In the genomic region with DNA sequence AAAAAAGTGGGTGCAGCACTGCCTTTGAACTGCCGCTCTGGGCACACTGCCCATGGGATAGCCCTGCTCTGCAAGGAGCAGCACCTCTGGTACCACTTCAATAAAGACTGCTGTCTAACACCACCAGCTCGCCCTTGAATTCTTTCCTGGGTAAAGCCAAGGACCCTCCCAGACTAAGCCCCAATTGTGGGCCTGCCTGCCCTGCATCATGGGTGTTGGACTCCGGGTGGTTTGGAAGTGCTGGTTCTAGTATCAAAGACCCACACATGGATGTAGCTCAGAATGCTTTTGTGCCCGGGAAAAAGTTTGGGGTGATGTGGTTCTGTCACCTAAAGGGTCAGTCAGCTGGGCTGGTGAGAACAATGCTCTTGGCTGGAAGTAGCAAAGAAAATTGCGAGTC, we compare ENCODE assay signal across 20 cellular contexts.
DNase-seq lines count a peak whose midpoint lies in the region; ATAC-seq and TF ChIP-seq lines count a peak whose summit lies in the region.
"Had no signal": no experiment of that assay in that cellular context is flagged by ENCODE, and none has a peak within 500 bp of the region (broad histone marks: within the 10 kb centered on the region; RNA-seq: fewer than 3 reads in every experiment).

No MANE protein-coding gene starts in this region.

- H3K4me3 ChIP-seq in stomach, result no peak overlapping the region
- H3K4me3 ChIP-seq: GM23248 had no signal

- ATAC-seq in activated CD8-positive, alpha-beta memory T cell treated with anti-CD3 and anti-CD28 coated beads, Interleukin-2, amount 10 ng/mL, durations not matched to agents 7 days and 5 days, result no peak
- no peak for ATAC-seq in stimulated activated effector memory CD8-positive, alpha-beta T cell treated with anti-CD3 and anti-CD28 coated beads, Interleukin-12 subunit alpha, Interleukin-12 subunit beta, amount 100 ng/mL, for 72 hours
- ATAC-seq: PC-3 had no signal

- TF ChIP-seq CTCF in stomach (IDR thresholded peaks at IDR 0.05) (no peak), GM10248 (IDR thresholded peaks at IDR 0.05; ENCODE audit: control extremely low read depth, extremely low read depth, low read depth, missing control alignments) (no peak)

- H3K27ac Mint-ChIP-seq in activated CD8-positive, alpha-beta memory T cell treated with anti-CD3 and anti-CD28 coated beads, Interleukin-2, amount 10 ng/mL, durations not matched to agents 7 days and 5 days, result no peak overlapping the region
- no peak overlapping the region for H3K27ac Mint-ChIP-seq in stimulated activated effector memory CD8-positive, alpha-beta T cell treated with anti-CD3 and anti-CD28 coated beads, Interleukin-12 subunit alpha, Interleukin-12 subunit beta, amount 100 ng/mL, for 72 hours
- H3K27ac Mint-ChIP-seq: CD14-positive monocyte had no signal

- peaks cover 0 to 59% (median 0%) of the 10 kb centered on the region in 3 donors for H3K27me3 ChIP-seq in stomach

- DNase-seq in activated CD8-positive, alpha-beta memory T cell treated with anti-CD3 and anti-CD28 coated beads for 24 hours, result peak; percentile 28
- no peak for DNase-seq in activated CD8-positive, alpha-beta memory T cell treated with anti-CD3 and anti-CD28 coated beads, Interleukin-2, amount 50 U/mL, for 4 hours
- peak; percentile 29 for DNase-seq in activated CD8-positive, alpha-beta memory T cell treated with anti-CD3 and anti-CD28 coated beads, Interleukin-2, amount 10 ng/mL, durations not matched to agents 7 days and 5 days
- DNase-seq in mesenteric fat pad (ENCODE audit: low spot score) (peak; percentile 69), stomach (peak; percentile 14), NCI-H526 treated with DMSO at 0.1 percent for 48 hours (lab: John Stamatoyannopoulos, UW) (no peak), GM10248 (ENCODE audit: extremely low spot score) (no peak)
- DNase-seq in stimulated activated effector memory CD8-positive, alpha-beta T cell treated with anti-CD3 and anti-CD28 coated beads, Interleukin-12 subunit alpha, Interleukin-12 subunit beta, amount 100 ng/mL, for 72 hours (ENCODE audit: low spot score in 2 of 2), result no peak
- DNase-seq: 8988T, DMS79 treated with DMSO at 0.1 percent for 48 hours, GM23248, HCEC 1CT, IMR-90, NCI-H1417 treated with DMSO at 0.1 percent for 48 hours, NCI-H187 treated with DMSO at 0.1 percent for 48 hours, NCI-H226, NCI-H524, PC-3 had no signal

- CTCF ChIA-PET in activated CD8-positive, alpha-beta memory T cell treated with anti-CD3 and anti-CD28 coated beads, Interleukin-2, amount 10 ng/mL, durations not matched to agents 7 days and 5 days (lab: Charles Lee), result no interaction called here
- CTCF ChIA-PET in GM10248 (lab: Yijun Ruan, JAX), result no interaction called here

- intact Hi-C loops in stomach (cut with DNase I; ENCODE audit: low total_unique reads), result no loop called here

- no peaks in the 10 kb centered on the region for H3K27me3 Mint-ChIP-seq in activated CD8-positive, alpha-beta memory T cell treated with anti-CD3 and anti-CD28 coated beads, Interleukin-2, amount 10 ng/mL, durations not matched to agents 7 days and 5 days

- no peak overlapping the region for H3K4me3 Mint-ChIP-seq in activated CD8-positive, alpha-beta memory T cell treated with anti-CD3 and anti-CD28 coated beads, Interleukin-2, amount 10 ng/mL, durations not matched to agents 7 days and 5 days
- no peak overlapping the region for H3K4me3 Mint-ChIP-seq in stimulated activated effector memory CD8-positive, alpha-beta T cell treated with anti-CD3 and anti-CD28 coated beads, Interleukin-12 subunit alpha, Interleukin-12 subunit beta, amount 100 ng/mL, for 72 hours
- H3K4me3 Mint-ChIP-seq: CD14-positive monocyte had no signal

- POLR2A ChIA-PET in GM10248 (lab: Yijun Ruan, JAX), result no interaction called here

- no peaks in the 10 kb centered on the region for H3K4me1 Mint-ChIP-seq in activated CD8-positive, alpha-beta memory T cell treated with anti-CD3 and anti-CD28 coated beads, Interleukin-2, amount 10 ng/mL, durations not matched to agents 7 days and 5 days
- no peaks in the 10 kb centered on the region for H3K4me1 Mint-ChIP-seq in stimulated activated effector memory CD8-positive, alpha-beta T cell treated with anti-CD3 and anti-CD28 coated beads, Interleukin-12 subunit alpha, Interleukin-12 subunit beta, amount 100 ng/mL, for 72 hours
- H3K4me1 Mint-ChIP-seq: CD14-positive monocyte had no signal

- no peaks in the 10 kb centered on the region for H3K9me3 ChIP-seq in stomach

- no peaks in the 10 kb centered on the region for H3K4me1 ChIP-seq in stomach

- no peaks in the 10 kb centered on the region for H3K36me3 Mint-ChIP-seq in activated CD8-positive, alpha-beta memory T cell treated with anti-CD3 and anti-CD28 coated beads, Interleukin-2, amount 10 ng/mL, durations not matched to agents 7 days and 5 days
- H3K36me3 Mint-ChIP-seq in stimulated activated effector memory CD8-positive, alpha-beta T cell treated with anti-CD3 and anti-CD28 coated beads, Interleukin-12 subunit alpha, Interleukin-12 subunit beta, amount 100 ng/mL, for 72 hours, result no peaks in the 10 kb centered on the region
- H3K36me3 Mint-ChIP-seq: CD14-positive monocyte had no signal

- no peak overlapping the region for H3K27ac ChIP-seq in stomach
- H3K27ac ChIP-seq: GM23248, HL-60 had no signal

- H3K9me3 Mint-ChIP-seq in activated CD8-positive, alpha-beta memory T cell treated with anti-CD3 and anti-CD28 coated beads, Interleukin-2, amount 10 ng/mL, durations not matched to agents 7 days and 5 days (ENCODE audit: low read depth), result no peaks in the 10 kb centered on the region
- no peaks in the 10 kb centered on the region for H3K9me3 Mint-ChIP-seq in stimulated activated effector memory CD8-positive, alpha-beta T cell treated with anti-CD3 and anti-CD28 coated beads, Interleukin-12 subunit alpha, Interleukin-12 subunit beta, amount 100 ng/mL, for 72 hours

- TF ChIP-seq EP300 in stomach (IDR thresholded peaks at IDR 0.05), result no peak

- TF ChIP-seq POLR2A in stomach (IDR thresholded peaks at IDR 0.05), result no peak

- H3K36me3 ChIP-seq in stomach, result no peaks in the 10 kb centered on the region

- WGBS in stomach, 5 donors, result 67 to 86% (median 83%) methylated on average over 5 of the region's 5 CpGs

Comparison
In these comparisons a context has a peak if more than half of its experiments do, and no peak if none do; other contexts are left out.
1. DNase-seq: peak in activated CD8-positive, alpha-beta memory T cell treated with anti-CD3 and anti-CD28 coated beads for 24 hours (single experiment), activated CD8-positive, alpha-beta memory T cell treated with anti-CD3 and anti-CD28 coated beads, Interleukin-2, amount 10 ng/mL, durations not matched to agents 7 days and 5 days (single experiment), mesenteric fat pad (single experiment) and stomach (single experiment); none in activated CD8-positive, alpha-beta memory T cell treated with anti-CD3 and anti-CD28 coated beads, Interleukin-2, amount 50 U/mL, for 4 hours (single experiment), NCI-H526 treated with DMSO at 0.1 percent for 48 hours (single experiment), GM10248 (single experiment) and stimulated activated effector memory CD8-positive, alpha-beta T cell treated with anti-CD3 and anti-CD28 coated beads, Interleukin-12 subunit alpha, Interleukin-12 subunit beta, amount 100 ng/mL, for 72 hours (0 of 2).